3 cellular contexts compared by ENCODE assay signal in genomic region chr6:116070990-116071389, GRCh38.
TF ChIP-seq lines count a peak whose summit lies in the region.

No MANE protein-coding gene starts in this region.

TF ChIP-seq in A549, 52 proteins besides CTCF, POLR2A, EP300 and RAD21:
- no peak for TF ChIP-seq REST (IDR thresholded peaks at IDR 0.05)
- peak; percentile 44; the same call in 1 of the 2 replicates for TF ChIP-seq GATA3 (IDR thresholded peaks at IDR 0.05; ENCODE audit: borderline replicate concordance)
- no peak for TF ChIP-seq FOSL2 (IDR thresholded peaks at IDR 0.05)
- peak; percentile 60 for TF ChIP-seq FOSL2 (CRISPR knock-in tag; IDR thresholded peaks at IDR 0.05)
- no peak for TF ChIP-seq ZNF302 (CRISPR knock-in tag; IDR thresholded peaks at IDR 0.05)
- TF ChIP-seq PBX3 (IDR thresholded peaks at IDR 0.05), result no peak
- TF ChIP-seq KDM1A (IDR thresholded peaks at IDR 0.05; ENCODE audit: low read depth), result no peak
- TF ChIP-seq NFE2L2 (conservative IDR thresholded peaks at IDR 0.05; ENCODE audit: low read length), result no peak
- TF ChIP-seq RNF2 (IDR thresholded peaks at IDR 0.05; ENCODE audit: borderline replicate concordance, low read depth), result no peak
- no peak for TF ChIP-seq EHMT2 (IDR thresholded peaks at IDR 0.05; ENCODE audit: low read depth)
- TF ChIP-seq JUNB (IDR thresholded peaks at IDR 0.05), result 0 out of 2 replicates have a peak, but pooled peaks have one; percentile 24
- TF ChIP-seq FOSB (CRISPR knock-in tag; IDR thresholded peaks at IDR 0.05), result no peak
TF ChIP-seq in A549: peak in this region for 3.

TF ChIP-seq in endothelial cell of umbilical vein, 7 proteins besides CTCF, POLR2A, EP300 and RAD21:
- TF ChIP-seq EZH2 (IDR thresholded peaks at IDR 0.05; ENCODE audit: borderline replicate concordance, low read depth, low read length, severe bottlenecking), result no peak
- no peak for TF ChIP-seq GATA2 (IDR thresholded peaks at IDR 0.05; ENCODE audit: insufficient read depth, insufficient read length, low read depth, low read length)
- TF ChIP-seq FOS (IDR thresholded peaks at IDR 0.05; ENCODE audit: borderline replicate concordance, insufficient read depth, low read length), result peak; percentile 42

TF ChIP-seq in GM23338, 12 proteins besides CTCF, POLR2A, EP300 and RAD21:
- no peak for TF ChIP-seq CREB1 (CRISPR knock-in tag; IDR thresholded peaks at IDR 0.05; ENCODE audit: low read depth)
- no peak for TF ChIP-seq POLR2AphosphoS5 (IDR thresholded peaks at IDR 0.05; ENCODE audit: low read depth)
- TF ChIP-seq STAT1 (IDR thresholded peaks at IDR 0.05; ENCODE audit: unreplicated experiment), result no peak
- no peak for TF ChIP-seq ETS1 (IDR thresholded peaks at IDR 0.05)
- TF ChIP-seq ZNF114 (CRISPR knock-in tag; IDR thresholded peaks at IDR 0.05), result no peak
- TF ChIP-seq NANOG (IDR thresholded peaks at IDR 0.05; ENCODE audit: borderline replicate concordance), result no peak
- TF ChIP-seq ZNF462 (CRISPR knock-in tag; IDR thresholded peaks at IDR 0.05), result no peak
- TF ChIP-seq REST (IDR thresholded peaks at IDR 0.05; ENCODE audit: unreplicated experiment), result no peak
